17 cellular contexts compared by ENCODE assay signal in the genomic region with DNA sequence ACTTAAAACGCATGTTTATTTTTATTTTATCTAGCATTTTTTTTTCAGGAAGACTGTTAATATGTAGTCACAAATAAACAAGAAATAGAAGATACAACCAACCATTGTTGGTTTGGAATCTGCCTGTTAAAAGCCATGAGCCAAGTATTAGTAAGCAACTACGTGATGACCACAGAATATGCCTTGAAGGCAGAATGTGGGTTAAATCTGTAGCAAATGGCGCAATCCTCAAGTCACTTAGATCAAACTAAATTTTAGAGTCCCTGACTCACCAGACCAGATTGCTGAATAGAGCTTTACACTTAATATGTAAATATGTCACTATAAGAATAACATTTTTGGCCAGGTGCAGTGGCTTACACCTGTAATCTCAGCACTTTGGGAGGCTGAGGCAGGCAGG.
A peak's percentile ranks its signal among the peaks of the same experiment; 100 is the strongest.
DNase-seq lines count a peak whose midpoint lies in the region; ATAC-seq and TF ChIP-seq lines count a peak whose summit lies in the region.
"Had no signal": no experiment of that assay in that cellular context is flagged by ENCODE, and none has a peak within 500 bp of the region (broad histone marks: within the 10 kb centered on the region; RNA-seq: fewer than 3 reads in every experiment).

No MANE protein-coding gene starts in this region.

- intact Hi-C loops in natural killer cell (cut with micrococcal nuclease), result no loop called here

- no peaks in the 10 kb centered on the region for H3K9me3 ChIP-seq in SK-N-MC (ENCODE audit: low read depth, low read length)
- H3K9me3 ChIP-seq: esophagus muscularis mucosa, neutrophil had no signal

- no peaks in the 10 kb centered on the region for H3K36me3 ChIP-seq in SK-N-MC (ENCODE audit: insufficient read depth, low read length)
- H3K36me3 ChIP-seq: esophagus muscularis mucosa, neutrophil had no signal

- POLR2A ChIA-PET in AG04449 (lab: Yijun Ruan, JAX), result interaction anchor here (0.6 kb wide), 1 partner anchor 1287 kb away, joined by 3 read pairs; no protein-coding TSS in a partner anchor

- no peak for ATAC-seq in natural killer cell
- ATAC-seq in HG02938 (IDR thresholded peaks at IDR 0.05; ENCODE audit: unreplicated experiment), result no peak
- ATAC-seq: left ventricle myocardium superior had no signal

- no peaks in the 10 kb centered on the region for H3K36me3 Mint-ChIP-seq in natural killer cell
- H3K36me3 Mint-ChIP-seq: stimulated activated memory B cell treated with anti-CD40 and anti-IgM and Interleukin-4, amounts not matched to agents 10 μg/mL and 1 μg/mL and 100 μg/mL, for 72 hours had no signal

- H3K4me3 ChIP-seq in AG04449 (ENCODE audit: low read depth, low read length) (no peak overlapping the region), SK-N-MC (no peak overlapping the region), fibroblast of pulmonary artery (replicated peaks; ENCODE audit: low read depth, low read length) (no peak overlapping the region)
- H3K4me3 ChIP-seq: esophagus muscularis mucosa had no signal

- no peak for TF ChIP-seq CTCF in AG04449 (IDR thresholded peaks at IDR 0.05; ENCODE audit: insufficient read depth, low read length, missing control alignments)
- TF ChIP-seq CTCF in fibroblast of pulmonary artery (IDR thresholded peaks at IDR 0.05; ENCODE audit: low read length, missing control alignments), result no peak
- TF ChIP-seq CTCF in natural killer cell (IDR thresholded peaks at IDR 0.05), result no peak

- no peak overlapping the region for H3K27ac Mint-ChIP-seq in natural killer cell
- H3K27ac Mint-ChIP-seq: B cell; stimulated activated memory B cell treated with anti-CD40 and anti-IgM and Interleukin-4, amounts not matched to agents 10 μg/mL and 1 μg/mL and 100 μg/mL, for 72 hours; T-helper 1 cell treated with Interleukin-12 subunit alpha and Interleukin-12 subunit beta and Interleukin-4 antibody, amounts not matched to agents 30 μg/mL and 1 μg/mL, for 36 hours had no signal

- no peak overlapping the region for H3K9ac ChIP-seq in SK-N-MC (ENCODE audit: insufficient read length)
- H3K9ac ChIP-seq: KMS-11 had no signal

- no peaks in the 10 kb centered on the region for H3K4me1 Mint-ChIP-seq in natural killer cell
- H3K4me1 Mint-ChIP-seq: B cell; stimulated activated memory B cell treated with anti-CD40 and anti-IgM and Interleukin-4, amounts not matched to agents 10 μg/mL and 1 μg/mL and 100 μg/mL, for 72 hours had no signal

- CTCF ChIA-PET in AG04449 (lab: Yijun Ruan, JAX), result interaction anchor here (1.2 kb wide), 2 partner anchors 9 to 38 kb away, joined by 3 to 4 read pairs; no protein-coding TSS in a partner anchor

- peak; percentile 94 for DNase-seq in AG04449 (ENCODE audit: low read depth, low spot score)
- peak; percentile 52 for DNase-seq in HS-27A (ENCODE audit: low read depth)
- peak; percentile 64 for DNase-seq in SK-N-MC (ENCODE audit: low read depth, low spot score)
- DNase-seq in fibroblast of pulmonary artery (ENCODE audit: low read depth), result peak; percentile 88
- DNase-seq in natural killer cell, result no peak
- no peak for DNase-seq in germinal center (ENCODE audit: low spot score)
- no peak for DNase-seq in SHP77 treated with DMSO at 0.1 percent for 48 hours (lab: John Stamatoyannopoulos, UW)
- DNase-seq: amygdala, left ventricle myocardium superior, NCI-H526 had no signal

- H3K27me3 Mint-ChIP-seq in natural killer cell (ENCODE audit: low read depth in 2 of 2), result no peaks in the 10 kb centered on the region
- H3K27me3 Mint-ChIP-seq: stimulated activated memory B cell treated with anti-CD40 and anti-IgM and Interleukin-4, amounts not matched to agents 10 μg/mL and 1 μg/mL and 100 μg/mL, for 72 hours had no signal

- no peak overlapping the region for H3K27ac ChIP-seq in SK-N-MC
- H3K27ac ChIP-seq: esophagus muscularis mucosa, KMS-11, neutrophil had no signal

- H3K9me3 Mint-ChIP-seq in natural killer cell, result peaks cover 2 to 8% of the 10 kb centered on the region in 2 donors
- H3K9me3 Mint-ChIP-seq: stimulated activated memory B cell treated with anti-CD40 and anti-IgM and Interleukin-4, amounts not matched to agents 10 μg/mL and 1 μg/mL and 100 μg/mL, for 72 hours; T-helper 1 cell treated with Interleukin-12 subunit alpha and Interleukin-12 subunit beta and Interleukin-4 antibody, amounts not matched to agents 30 μg/mL and 1 μg/mL, for 36 hours had no signal

- H3K4me3 Mint-ChIP-seq in natural killer cell, result no peak overlapping the region
- H3K4me3 Mint-ChIP-seq: B cell; stimulated activated memory B cell treated with anti-CD40 and anti-IgM and Interleukin-4, amounts not matched to agents 10 μg/mL and 1 μg/mL and 100 μg/mL, for 72 hours; T-helper 1 cell treated with Interleukin-12 subunit alpha and Interleukin-12 subunit beta and Interleukin-4 antibody, amounts not matched to agents 30 μg/mL and 1 μg/mL, for 36 hours had no signal

Comparison
In these comparisons a context has a peak if more than half of its experiments do, and no peak if none do; other contexts are left out.
1. DNase-seq: peak in AG04449 (single experiment), HS-27A (single experiment), SK-N-MC (single experiment) and fibroblast of pulmonary artery (single experiment); none in natural killer cell (single experiment), germinal center (single experiment) and SHP77 treated with DMSO at 0.1 percent for 48 hours (single experiment).